Comparison of ENCODE assay signal across 3 cellular contexts in genomic region chr1:105964879-105965278, GRCh38.
A peak's percentile ranks its signal among the peaks of the same experiment; 100 is the strongest.
TF ChIP-seq lines count a peak whose summit lies in the region.

No MANE protein-coding gene starts in this region.

TF ChIP-seq in H1, 55 proteins besides CTCF, POLR2A, EP300 and RAD21:
- TF ChIP-seq BCL11A (IDR thresholded peaks at IDR 0.05; ENCODE audit: low read depth in 2 of 2, low read length in 2 of 2) (no peak), POLR2AphosphoS5 (IDR thresholded peaks at IDR 0.05; ENCODE audit: low read depth, low read length) (no peak), RBBP5 (IDR thresholded peaks at IDR 0.05; ENCODE audit: borderline replicate concordance, low read depth, low read length) (no peak), SRF (IDR thresholded peaks at IDR 0.05; ENCODE audit: low read depth, low read length) (no peak), ATF2 (IDR thresholded peaks at IDR 0.05; ENCODE audit: low read length) (no peak), KDM5A (IDR thresholded peaks at IDR 0.05; ENCODE audit: low read length) (no peak), FOSL1 (IDR thresholded peaks at IDR 0.05; ENCODE audit: insufficient read depth, low read depth, low read length) (no peak), TEAD4 (IDR thresholded peaks at IDR 0.05; ENCODE audit: low read depth, low read length) (no peak), CHD1 (IDR thresholded peaks at IDR 0.05; ENCODE audit: low read depth, low read length) (no peak), SP2 (IDR thresholded peaks at IDR 0.05; ENCODE audit: low read length) (no peak), KDM1A (IDR thresholded peaks at IDR 0.05; ENCODE audit: borderline replicate concordance, low read length) (no peak), HDAC6 (IDR thresholded peaks at IDR 0.05; ENCODE audit: low read depth, low read length) (no peak), EGR1 (IDR thresholded peaks at IDR 0.05; ENCODE audit: borderline replicate concordance, low read depth, low read length) (no peak), MAFK (IDR thresholded peaks at IDR 0.05; ENCODE audit: low read depth, low read length) (no peak), TCF12 (IDR thresholded peaks at IDR 0.05; ENCODE audit: low read depth, low read length) (no peak), SIX5 (IDR thresholded peaks at IDR 0.05; ENCODE audit: low read depth, low read length) (no peak)
- TF ChIP-seq, protein P1, sequence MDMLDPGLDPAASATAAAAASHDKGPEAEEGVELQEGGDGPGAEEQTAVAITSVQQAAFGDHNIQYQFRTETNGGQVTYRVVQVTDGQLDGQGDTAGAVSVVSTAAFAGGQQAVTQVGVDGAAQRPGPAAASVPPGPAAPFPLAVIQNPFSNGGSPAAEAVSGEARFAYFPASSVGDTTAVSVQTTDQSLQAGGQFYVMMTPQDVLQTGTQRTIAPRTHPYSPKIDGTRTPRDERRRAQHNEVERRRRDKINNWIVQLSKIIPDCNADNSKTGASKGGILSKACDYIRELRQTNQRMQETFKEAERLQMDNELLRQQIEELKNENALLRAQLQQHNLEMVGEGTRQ (IDR thresholded peaks at IDR 0.05; ENCODE audit: low read length) = no peak

TF ChIP-seq in neural cell, 6 proteins besides CTCF, POLR2A, EP300 and RAD21:
- TF ChIP-seq POLR2AphosphoS5 (IDR thresholded peaks at IDR 0.05) = peak; percentile 69
- TF ChIP-seq EZH2 (IDR thresholded peaks at IDR 0.05; ENCODE audit: borderline replicate concordance, insufficient read depth, low read length, poor library complexity, severe bottlenecking) = no peak
- peak; percentile 34 for TF ChIP-seq REST (IDR thresholded peaks at IDR 0.05; ENCODE audit: borderline replicate concordance)

TF ChIP-seq in SK-N-SH, 30 proteins besides CTCF, POLR2A, EP300 and RAD21:
- TF ChIP-seq MEF2A (IDR thresholded peaks at IDR 0.05; ENCODE audit: borderline replicate concordance, low read depth) (no peak), GATA2 (CRISPR knock-in tag; IDR thresholded peaks at IDR 0.05) (no peak), RCOR1 (IDR thresholded peaks at IDR 0.05; ENCODE audit: low read length) (no peak), REST (IDR thresholded peaks at IDR 0.05; ENCODE audit: low read depth, low read length) (no peak), SMC3 (IDR thresholded peaks at IDR 0.05; ENCODE audit: low read depth, low read length) (no peak), NRF1 (IDR thresholded peaks at IDR 0.05; ENCODE audit: low read depth, low read length) (no peak), GABPA (IDR thresholded peaks at IDR 0.05; ENCODE audit: low read depth) (no peak), JUND (IDR thresholded peaks at IDR 0.05) (no peak), ELF1 (IDR thresholded peaks at IDR 0.05) (no peak), TEAD4 (IDR thresholded peaks at IDR 0.05; ENCODE audit: borderline replicate concordance, insufficient read depth) (no peak), TAF1 (IDR thresholded peaks at IDR 0.05; ENCODE audit: borderline replicate concordance, low read depth, low read length) (no peak), USF1 (IDR thresholded peaks at IDR 0.05; ENCODE audit: borderline replicate concordance, low read depth) (no peak), CHD2 (IDR thresholded peaks at IDR 0.05; ENCODE audit: low read length, partially characterized antibody) (no peak), RFX5 (IDR thresholded peaks at IDR 0.05; ENCODE audit: low read length) (no peak), FOXM1 (IDR thresholded peaks at IDR 0.05; ENCODE audit: low read depth) (no peak), NFIC (IDR thresholded peaks at IDR 0.05; ENCODE audit: borderline replicate concordance) (no peak), TCF12 (IDR thresholded peaks at IDR 0.05) (no peak)
- TF ChIP-seq, protein P1 (IDR thresholded peaks at IDR 0.05; ENCODE audit: borderline replicate concordance, low read depth, low read length) = no peak
- TF ChIP-seq, protein P2, sequence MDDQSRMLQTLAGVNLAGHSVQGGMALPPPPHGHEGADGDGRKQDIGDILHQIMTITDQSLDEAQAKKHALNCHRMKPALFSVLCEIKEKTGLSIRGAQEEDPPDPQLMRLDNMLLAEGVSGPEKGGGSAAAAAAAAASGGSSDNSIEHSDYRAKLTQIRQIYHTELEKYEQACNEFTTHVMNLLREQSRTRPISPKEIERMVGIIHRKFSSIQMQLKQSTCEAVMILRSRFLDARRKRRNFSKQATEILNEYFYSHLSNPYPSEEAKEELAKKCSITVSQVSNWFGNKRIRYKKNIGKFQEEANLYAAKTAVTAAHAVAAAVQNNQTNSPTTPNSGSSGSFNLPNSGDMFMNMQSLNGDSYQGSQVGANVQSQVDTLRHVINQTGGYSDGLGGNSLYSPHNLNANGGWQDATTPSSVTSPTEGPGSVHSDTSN (IDR thresholded peaks at IDR 0.05) = no peak
